In the genomic region with DNA sequence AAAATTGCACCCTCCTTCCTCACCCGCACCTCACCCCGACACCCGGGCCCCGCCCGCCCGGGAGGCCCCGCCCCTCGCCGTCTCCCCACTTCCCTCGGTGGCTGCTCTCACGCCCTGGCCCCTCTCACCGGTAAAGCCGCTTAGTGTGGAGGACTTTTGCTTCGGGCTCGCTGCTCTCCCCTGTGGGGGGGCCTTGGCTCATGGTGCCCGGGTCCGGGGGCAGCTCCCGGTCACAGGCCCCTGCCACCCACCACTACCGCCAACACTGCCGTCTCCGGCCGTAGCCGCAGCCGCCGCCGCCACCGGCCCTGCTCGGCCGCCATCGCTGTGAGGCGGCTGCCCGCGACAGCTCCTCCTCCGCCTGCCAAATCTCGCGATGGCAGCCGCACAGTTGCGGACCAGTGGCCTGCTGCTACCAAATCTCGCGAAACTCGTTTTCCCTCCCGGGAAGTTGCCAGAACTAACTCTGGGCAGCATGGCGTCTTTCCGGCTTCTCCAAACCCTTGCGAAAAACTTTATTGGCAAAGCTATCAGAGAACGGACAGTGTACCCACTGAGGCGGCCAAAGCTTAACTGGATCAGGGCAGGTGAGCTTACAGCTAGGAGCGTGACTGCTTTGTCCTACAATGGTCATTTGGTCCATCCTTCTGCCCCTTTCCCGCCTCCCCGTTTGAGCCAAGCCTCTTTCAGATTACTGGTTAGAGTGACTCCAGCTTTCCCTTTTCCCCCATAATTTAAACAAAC, we compare ENCODE assay signal across 8 cellular contexts. TPM values are rescaled to one million over a fixed set of nuclear protein-coding genes. Genes with fewer than 3 reads are reported as not detected.
DNase-seq lines count a peak whose midpoint lies in the region; TF ChIP-seq lines count a peak whose summit lies in the region.

A gene with protein sequence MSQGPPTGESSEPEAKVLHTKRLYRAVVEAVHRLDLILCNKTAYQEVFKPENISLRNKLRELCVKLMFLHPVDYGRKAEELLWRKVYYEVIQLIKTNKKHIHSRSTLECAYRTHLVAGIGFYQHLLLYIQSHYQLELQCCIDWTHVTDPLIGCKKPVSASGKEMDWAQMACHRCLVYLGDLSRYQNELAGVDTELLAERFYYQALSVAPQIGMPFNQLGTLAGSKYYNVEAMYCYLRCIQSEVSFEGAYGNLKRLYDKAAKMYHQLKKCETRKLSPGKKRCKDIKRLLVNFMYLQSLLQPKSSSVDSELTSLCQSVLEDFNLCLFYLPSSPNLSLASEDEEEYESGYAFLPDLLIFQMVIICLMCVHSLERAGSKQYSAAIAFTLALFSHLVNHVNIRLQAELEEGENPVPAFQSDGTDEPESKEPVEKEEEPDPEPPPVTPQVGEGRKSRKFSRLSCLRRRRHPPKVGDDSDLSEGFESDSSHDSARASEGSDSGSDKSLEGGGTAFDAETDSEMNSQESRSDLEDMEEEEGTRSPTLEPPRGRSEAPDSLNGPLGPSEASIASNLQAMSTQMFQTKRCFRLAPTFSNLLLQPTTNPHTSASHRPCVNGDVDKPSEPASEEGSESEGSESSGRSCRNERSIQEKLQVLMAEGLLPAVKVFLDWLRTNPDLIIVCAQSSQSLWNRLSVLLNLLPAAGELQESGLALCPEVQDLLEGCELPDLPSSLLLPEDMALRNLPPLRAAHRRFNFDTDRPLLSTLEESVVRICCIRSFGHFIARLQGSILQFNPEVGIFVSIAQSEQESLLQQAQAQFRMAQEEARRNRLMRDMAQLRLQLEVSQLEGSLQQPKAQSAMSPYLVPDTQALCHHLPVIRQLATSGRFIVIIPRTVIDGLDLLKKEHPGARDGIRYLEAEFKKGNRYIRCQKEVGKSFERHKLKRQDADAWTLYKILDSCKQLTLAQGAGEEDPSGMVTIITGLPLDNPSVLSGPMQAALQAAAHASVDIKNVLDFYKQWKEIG (minus strand): TSS at position 347 of the 744 bp plus-strand sequence. CDS start 145 bp downstream, at position 202.

- peak within 1 kb of the TSS; percentile 64 for H3K4me2 ChIP-seq in neuronal stem cell (ENCODE audit: insufficient read depth, low read length, poor library complexity, severe bottlenecking)

- no peak within 1 kb of the TSS for H2BK15ac ChIP-seq in neuronal stem cell (ENCODE audit: low read length)

- no peak within 1 kb of the TSS for H2BK120ac ChIP-seq in neuronal stem cell (ENCODE audit: low read depth, low read length)

- no peak within 1 kb of the TSS for H2BK12ac ChIP-seq in neuronal stem cell (ENCODE audit: low read length)

- peak within 1 kb of the TSS; percentile 95 for H3K14ac ChIP-seq in neuronal stem cell (ENCODE audit: low read length)

- no CpG with 5 or more reads among the region's 50 CpGs for WGBS in neuronal stem cell (ENCODE audit: extremely low coverage in 2 of 2, insufficient read length in 2 of 2, insufficient replicate concordance in 1 of 2), 2 donors

- no peak within 1 kb of the TSS for H3K4ac ChIP-seq in neuronal stem cell (ENCODE audit: low read length)

- in situ Hi-C loops in SK-MEL-5 (cut with HindIII; ENCODE audit: low pct_unique_long_range_greater_than_20kb, low sequenced_read_pairs), result no loop called here

- peak within 1 kb of the TSS; percentile 98 for H3K18ac ChIP-seq in neuronal stem cell (ENCODE audit: low read length)

- peaks cover 18 to 34% of the 10 kb centered on the region in 2 donors for H3K36me3 ChIP-seq in neuronal stem cell (replicated peaks in 1 of 2; ENCODE audit: control insufficient read depth in 2 of 2, insufficient read depth in 2 of 2, low read length in 2 of 2)

- peak within 1 kb of the TSS; percentile 97 for H3K9ac ChIP-seq in neuronal stem cell (ENCODE audit: low read depth, low read length, poor library complexity)

- H2AK5ac ChIP-seq in neuronal stem cell (ENCODE audit: low read depth, low read length), result no peak within 1 kb of the TSS

- H2BK5ac ChIP-seq in neuronal stem cell (ENCODE audit: low read length), result peak within 1 kb of the TSS; percentile 31

- POLR2A ChIA-PET in HEK293T (lab: Yijun Ruan, JAX), result interaction anchor here (0.6 to 5.7 kb wide), 29 partner anchors 9 to 219 kb away, joined by 3 to 71 read pairs (median 4); partner anchors contain the start of genes CCT3, GLMP, PMF1 and SLC25A44

- no peak for TF ChIP-seq CTCF in subcutaneous adipose tissue (IDR thresholded peaks at IDR 0.05; ENCODE audit: low read depth)

- no peaks in the 10 kb centered on the region for H3K27me3 ChIP-seq in neuronal stem cell (ENCODE audit: control insufficient read depth in 3 of 3, insufficient read depth in 3 of 3, low read depth in 1 of 3, low read length in 3 of 3)

- H3K4me3 ChIP-seq in neuronal stem cell (ENCODE audit: low read length in 2 of 2), result peak within 1 kb of the TSS; percentile 84 to 90

- H3K27ac ChIP-seq in neuronal stem cell (replicated peaks; ENCODE audit: low read length), result peak within 1 kb of the TSS; percentile 49

- DNase-seq in GF-D8 (lab: John Stamatoyannopoulos, UW) (peak; percentile 94), HEK293T (ENCODE audit: extremely low spot score) (peak; percentile 100), MV-4-11 (lab: John Stamatoyannopoulos, UW) (peak; percentile 97), SK-MEL-5 (ENCODE audit: low read depth, low spot score) (peak; percentile 98), foreskin melanocyte (peak; percentile 97), neuronal stem cell (ENCODE audit: low spot score) (peak; percentile 97)
- DNase-seq in activated naive CD4-positive, alpha-beta T cell treated with Interleukin-2 at 50 U/mL for 16 hours, result peak; percentile 95

- H3K79me1 ChIP-seq in neuronal stem cell (ENCODE audit: low read depth, low read length), result peaks cover 7% of the 10 kb centered on the region

- H3K9me3 ChIP-seq in neuronal stem cell (replicated peaks in 1 of 2; ENCODE audit: control insufficient read depth in 2 of 2, insufficient read depth in 1 of 2, low read depth in 1 of 2, low read length in 2 of 2), result no peaks in the 10 kb centered on the region

- H2AFZ ChIP-seq in neuronal stem cell (ENCODE audit: low read length), result peak within 1 kb of the TSS; percentile 96

- peak within 1 kb of the TSS; percentile 98 for H3K23ac ChIP-seq in neuronal stem cell (ENCODE audit: low read depth, low read length, poor library complexity)

- H3K4me1 ChIP-seq in neuronal stem cell (ENCODE audit: control insufficient read depth in 2 of 2, insufficient read depth in 1 of 2, low read depth in 1 of 2, low read length in 2 of 2), result peaks cover 11 to 12% of the 10 kb centered on the region in 2 donors

- no peak within 1 kb of the TSS for H4K91ac ChIP-seq in neuronal stem cell (ENCODE audit: low read depth, low read length, poor library complexity)

- H4K8ac ChIP-seq in neuronal stem cell (ENCODE audit: low read depth, low read length), result peak within 1 kb of the TSS; percentile 19

- CTCF ChIA-PET in HEK293T (lab: Yijun Ruan, JAX), result interaction anchor here (1.4 kb wide), 1 partner anchor 77 kb away, joined by 5 read pairs; no protein-coding TSS in a partner anchor

TF ChIP-seq in HEK293T, 16 proteins besides CTCF, POLR2A, EP300 and RAD21:
- TF ChIP-seq ARNT (IDR thresholded peaks at IDR 0.05) (no peak; the same call in 1 of the 2 replicates), CTBP1 (IDR thresholded peaks at IDR 0.05; ENCODE audit: borderline replicate concordance) (no peak), L3MBTL2 (conservative IDR thresholded peaks at IDR 0.05) (0 out of 2 replicates have a peak, but pooled peaks have one; percentile 35), HDGF (IDR thresholded peaks at IDR 0.05; ENCODE audit: borderline replicate concordance) (no peak), SUZ12 (IDR thresholded peaks at IDR 0.05) (no peak), ELF4 (IDR thresholded peaks at IDR 0.05) (peak; percentile 82), ZNF384 (IDR thresholded peaks at IDR 0.05) (peak; percentile 64; the same call in 1 of the 2 replicates), SP1 (IDR thresholded peaks at IDR 0.05) (peak; percentile 83; the same call in 1 of the 2 replicates), LEF1 (IDR thresholded peaks at IDR 0.05; ENCODE audit: borderline replicate concordance) (no peak), BHLHE40 (IDR thresholded peaks at IDR 0.05; ENCODE audit: borderline replicate concordance) (no peak), NFRKB (IDR thresholded peaks at IDR 0.05) (peak; percentile 93), FOXA1 (IDR thresholded peaks at IDR 0.05) (no peak)
TF ChIP-seq in HEK293T: peak in this region for 5.

RNA-seq across cellular contexts. Expression of the gene that starts here (rescaled TPM):
- 77.5 and 80.5 TPM in 2 replicates for total RNA-seq in SK-MEL-5 (2014; rRNA removed; shearing (Covaris generic))
- 76.8 and 93.4 TPM in 2 replicates for polyA plus RNA-seq in SK-MEL-5 (2015; cell fraction: cytosol; rRNA removed)
- 206 and 212 TPM in 2 replicates for polyA plus RNA-seq in SK-MEL-5 (2015; cell fraction: nucleus; rRNA removed)
- 36.6 TPM for polyA plus RNA-seq in neuronal stem cell (2013, experiment 1 of 2)
- polyA plus RNA-seq in neuronal stem cell (2013, experiment 2 of 2), result 35.4 TPM
- total RNA-seq in subcutaneous adipose tissue, result 10 to 100 TPM; 26.6 to 48.6 (median 37.3) TPM

Comparison
In these comparisons a context has a peak if more than half of its experiments do, and no peak if none do; other contexts are left out.
1. Peak in every context shown above with its lines: DNase-seq, H3K4me3 ChIP-seq and H3K27ac ChIP-seq.